ENCODE assay signal across 15 cellular contexts in the genomic region with DNA sequence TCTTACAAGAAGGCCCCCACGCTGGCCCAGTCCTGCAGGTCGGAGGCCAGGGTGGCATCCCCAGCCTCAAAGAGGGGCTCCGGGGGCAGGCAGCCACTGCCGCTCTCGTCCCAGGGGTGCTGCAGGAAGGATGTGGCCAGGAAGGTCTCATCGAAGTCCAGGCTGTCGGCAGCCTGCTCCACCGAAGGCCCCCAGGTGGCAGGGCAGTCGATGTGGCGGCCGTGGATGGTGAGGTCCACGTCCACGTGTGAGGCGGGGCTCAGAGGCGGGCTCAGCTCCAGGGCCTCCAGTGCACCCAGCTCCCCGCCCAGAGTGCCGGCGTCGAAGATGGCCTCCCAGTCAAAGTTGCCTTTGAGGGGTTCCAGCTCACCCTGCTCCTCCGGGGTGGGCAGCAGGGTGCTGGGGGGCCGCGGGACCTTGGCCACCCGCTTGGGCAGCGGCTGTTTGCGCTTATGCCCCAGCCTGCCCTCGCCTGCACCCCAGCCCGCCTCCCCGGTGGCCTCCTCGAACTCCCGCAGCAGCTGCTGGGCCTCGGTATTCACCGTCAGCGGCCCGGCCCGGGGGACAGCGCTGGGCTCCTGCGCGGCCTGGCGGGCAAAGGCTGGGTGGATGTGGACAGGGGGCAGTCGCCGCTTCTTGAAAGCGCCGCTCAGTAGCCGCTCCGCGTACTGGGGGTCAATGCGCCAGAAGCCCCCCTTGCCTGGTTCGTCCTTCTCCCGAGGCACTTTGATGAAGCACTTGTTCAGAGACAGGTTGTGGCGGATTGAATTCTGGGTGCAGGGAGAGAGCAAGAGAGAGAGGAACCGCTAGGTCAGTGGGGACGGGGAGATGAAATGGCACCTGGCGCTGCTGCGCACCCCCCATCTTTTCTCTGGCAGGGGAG. TPM values are rescaled to one million over a fixed set of nuclear protein-coding genes. Genes with fewer than 3 reads are reported as not detected.
DNase-seq lines count a peak whose midpoint lies in the region; TF ChIP-seq lines count a peak whose summit lies in the region.
"Had no signal": no experiment of that assay in that cellular context is flagged by ENCODE, and none has a peak within 500 bp of the region (broad histone marks: within the 10 kb centered on the region; RNA-seq: fewer than 3 reads in every experiment).

No MANE protein-coding gene starts in this region.

- peaks cover 26% of the 10 kb centered on the region for H3K27me3 Mint-ChIP-seq in glutamatergic neuron (ENCODE audit: unreplicated experiment)
- H3K27me3 Mint-ChIP-seq in nephron progenitor cell (ENCODE audit: low read depth, poor library complexity): peaks cover 99% of the 10 kb centered on the region

- H3K4me3 Mint-ChIP-seq in glutamatergic neuron (ENCODE audit: unreplicated experiment) (peak overlapping the region; percentile 60), nephron progenitor cell (peak overlapping the region; percentile 74)

- peaks cover 100% of the 10 kb centered on the region for H3K27me3 ChIP-seq in NT2/D1 (ENCODE audit: insufficient read depth, insufficient read length)

- H3K9me3 Mint-ChIP-seq in glutamatergic neuron (ENCODE audit: unreplicated experiment) (peaks cover 5% of the 10 kb centered on the region), nephron progenitor cell (peaks cover 6% of the 10 kb centered on the region)

- H3K36me3 ChIP-seq in NT2/D1 (ENCODE audit: insufficient read depth, insufficient read length, low read length): no peaks in the 10 kb centered on the region
- H3K36me3 ChIP-seq: colonic mucosa, esophagus muscularis mucosa, right atrium auricular region had no signal

- peak overlapping the region; percentile 5 for H3K27ac Mint-ChIP-seq in glutamatergic neuron (ENCODE audit: unreplicated experiment)
- no peak overlapping the region for H3K27ac Mint-ChIP-seq in nephron progenitor cell

- H3K4me3 ChIP-seq in NT2/D1 (ENCODE audit: insufficient read length, low read depth): peak overlapping the region; percentile 13
- H3K4me3 ChIP-seq: colonic mucosa, esophagus muscularis mucosa had no signal

- H3K4me1 Mint-ChIP-seq in glutamatergic neuron (ENCODE audit: low read depth, unreplicated experiment) (peaks cover 11% of the 10 kb centered on the region), nephron progenitor cell (peaks cover 49% of the 10 kb centered on the region)

- peaks cover 47% of the 10 kb centered on the region for H3K4me1 ChIP-seq in NT2/D1 (ENCODE audit: insufficient read depth, insufficient read length)

- no peaks in the 10 kb centered on the region for H3K9me3 ChIP-seq in NT2/D1 (ENCODE audit: insufficient read depth, low read length)
- H3K9me3 ChIP-seq: colonic mucosa, esophagus muscularis mucosa, right atrium auricular region had no signal

- peak overlapping the region; percentile 69 for H3K9ac ChIP-seq in NT2/D1 (ENCODE audit: insufficient read length, low read depth)

- H3K36me3 Mint-ChIP-seq in glutamatergic neuron (ENCODE audit: unreplicated experiment) (no peaks in the 10 kb centered on the region), nephron progenitor cell (ENCODE audit: low read depth) (no peaks in the 10 kb centered on the region)

- DNase-seq in COLO668 (lab: John Stamatoyannopoulos, UW; ENCODE audit: unreplicated experiment): peak; percentile 37
- DNase-seq in NT2/D1 (ENCODE audit: low read depth, low spot score): no peak
- DNase-seq in glutamatergic neuron: peak; percentile 51
- no peak for DNase-seq in nephron progenitor cell
- no peak for DNase-seq in putamen (ENCODE audit: low spot score)
- no peak for DNase-seq in NCI-H1105 treated with DMSO at 0.1 percent for 48 hours (lab: John Stamatoyannopoulos, UW)
- DNase-seq in iPS-NIHi11 (ENCODE audit: low spot score): no peak
- no peak for DNase-seq in RKO (ENCODE audit: low spot score)
- DNase-seq: colonic mucosa; DMS 273 treated with DMSO at 0.1 percent for 48 hours; left cardiac atrium; NCI-H1694 treated with DMSO at 0.1 percent for 48 hours; stimulated activated CD4-positive, alpha-beta T cell treated with anti-CD3 and anti-CD28 coated beads, Interleukin-2, amount 100 ng/mL, for 24 hours had no signal

- no peak for TF ChIP-seq CTCF in glutamatergic neuron (IDR thresholded peaks at IDR 0.05; ENCODE audit: partially characterized antibody, unreplicated experiment)
- no peak for TF ChIP-seq CTCF in nephron progenitor cell (IDR thresholded peaks at IDR 0.05)

RNA-seq across cellular contexts. Expression of gene FOXJ1, which starts 3.5 kb away (rescaled TPM):
- not detected for total RNA-seq in glutamatergic neuron (ENCODE audit: unreplicated experiment)
- total RNA-seq: left cardiac atrium, right atrium auricular region had no signal

RNA-seq across cellular contexts. Expression of gene EXOC7, which starts 34.0 kb away (rescaled TPM):
- total RNA-seq in glutamatergic neuron (ENCODE audit: unreplicated experiment): 249 TPM

RNA-seq across cellular contexts. Expression of gene ZACN, which starts 58.6 kb away (rescaled TPM):
- total RNA-seq in glutamatergic neuron (ENCODE audit: unreplicated experiment): 1.9 TPM
- total RNA-seq: colonic mucosa, left cardiac atrium, right atrium auricular region had no signal

Comparison
In these comparisons a context has a peak if more than half of its experiments do, and no peak if none do; other contexts are left out.
1. DNase-seq: peak in COLO668 (single experiment) and glutamatergic neuron (single experiment); none in NT2/D1 (single experiment), nephron progenitor cell (single experiment), putamen (single experiment), NCI-H1105 treated with DMSO at 0.1 percent for 48 hours (single experiment), iPS-NIHi11 (single experiment) and RKO (single experiment).